1 cellular context compared by ENCODE assay signal in the genomic region with DNA sequence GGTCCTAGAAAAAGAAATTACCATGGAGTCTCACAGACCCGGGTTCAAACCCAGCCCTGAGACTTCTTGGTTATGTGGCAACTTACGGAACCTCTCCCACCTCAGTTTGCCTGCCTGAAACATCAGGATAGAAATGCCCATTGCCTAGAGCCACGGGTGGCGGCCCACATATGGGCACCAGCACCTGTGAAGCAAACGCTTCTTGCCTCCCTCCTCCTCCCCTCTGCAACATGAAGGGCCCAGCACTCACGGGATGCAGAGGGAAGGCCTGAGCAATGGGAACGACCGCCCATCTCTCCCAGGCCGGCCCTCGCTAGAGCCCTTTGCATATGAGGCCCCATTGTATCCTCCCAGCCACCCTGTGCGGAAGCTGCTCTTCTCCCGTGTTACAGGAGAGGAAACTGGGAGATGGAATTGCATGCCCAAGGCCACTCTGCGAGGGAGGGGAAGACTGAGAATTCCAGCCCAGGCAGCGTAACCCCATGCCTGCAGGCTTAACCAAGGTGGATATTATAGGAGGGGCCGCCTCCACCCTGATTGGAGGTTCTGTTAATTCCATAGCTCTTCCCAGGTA.
TF ChIP-seq lines count a peak whose summit lies in the region.

No MANE protein-coding gene starts in this region.

TF ChIP-seq in HEK293, 187 proteins besides CTCF, POLR2A, EP300 and RAD21 (continued from another document):
- TF ChIP-seq, protein P1, sequence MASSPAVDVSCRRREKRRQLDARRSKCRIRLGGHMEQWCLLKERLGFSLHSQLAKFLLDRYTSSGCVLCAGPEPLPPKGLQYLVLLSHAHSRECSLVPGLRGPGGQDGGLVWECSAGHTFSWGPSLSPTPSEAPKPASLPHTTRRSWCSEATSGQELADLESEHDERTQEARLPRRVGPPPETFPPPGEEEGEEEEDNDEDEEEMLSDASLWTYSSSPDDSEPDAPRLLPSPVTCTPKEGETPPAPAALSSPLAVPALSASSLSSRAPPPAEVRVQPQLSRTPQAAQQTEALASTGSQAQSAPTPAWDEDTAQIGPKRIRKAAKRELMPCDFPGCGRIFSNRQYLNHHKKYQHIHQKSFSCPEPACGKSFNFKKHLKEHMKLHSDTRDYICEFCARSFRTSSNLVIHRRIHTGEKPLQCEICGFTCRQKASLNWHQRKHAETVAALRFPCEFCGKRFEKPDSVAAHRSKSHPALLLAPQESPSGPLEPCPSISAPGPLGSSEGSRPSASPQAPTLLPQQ (tag by site-specific recombination; IDR thresholded peaks at IDR 0.05) = no peak
- no peak for TF ChIP-seq ZNF394 (tag by site-specific recombination; IDR thresholded peaks at IDR 0.05; ENCODE audit: borderline replicate concordance)
- TF ChIP-seq ZNF585B (tag by site-specific recombination; IDR thresholded peaks at IDR 0.05) = peak; percentile 65
- TF ChIP-seq GLIS1 (tag by site-specific recombination; IDR thresholded peaks at IDR 0.05) = no peak
TF ChIP-seq in HEK293: peak in this region for 1.
